10 cellular contexts compared by ENCODE assay signal in genomic region chr10:69361303-69361614, GRCh38. TPM values are rescaled to one million over a fixed set of nuclear protein-coding genes. Genes with fewer than 3 reads are reported as not detected.
DNase-seq lines count a peak whose midpoint lies in the region; ATAC-seq lines count a peak whose summit lies in the region.
"Had no signal": no experiment of that assay in that cellular context is flagged by ENCODE, and none has a peak within 500 bp of the region (broad histone marks: within the 10 kb centered on the region; RNA-seq: fewer than 3 reads in every experiment).

No MANE protein-coding gene starts in this region.

- H3K4me3 Mint-ChIP-seq in activated T-helper 2 cell treated with anti-CD3 and anti-CD28 coated beads, Interferon-gamma antibody, Interleukin-2, Interleukin-4, amounts not matched to agents 10 μg/mL and 5 μg/mL and 100 μg/mL, durations not matched to agents 14 hours and 24 hours and 36 hours (ENCODE audit: low read depth): no peak overlapping the region
- no peak overlapping the region for H3K4me3 Mint-ChIP-seq in immature natural killer cell

- H3K27me3 Mint-ChIP-seq in activated T-helper 2 cell treated with anti-CD3 and anti-CD28 coated beads, Interferon-gamma antibody, Interleukin-2, Interleukin-4, amounts not matched to agents 10 μg/mL and 5 μg/mL and 100 μg/mL, durations not matched to agents 14 hours and 24 hours and 36 hours (ENCODE audit: low read depth): no peaks in the 10 kb centered on the region
- peaks cover 0 to 3% (median 2%) of the 10 kb centered on the region in 3 donors for H3K27me3 Mint-ChIP-seq in immature natural killer cell (ENCODE audit: low read depth in 3 of 3)

- no peak overlapping the region for H3K9ac ChIP-seq in stomach smooth muscle (ENCODE audit: low read length in 2 of 2)

- ATAC-seq in GM19328 (IDR thresholded peaks at IDR 0.05; ENCODE audit: unreplicated experiment) (no peak), HG02610 (IDR thresholded peaks at IDR 0.05; ENCODE audit: unreplicated experiment) (no peak), GM18519 (IDR thresholded peaks at IDR 0.05; ENCODE audit: low FRiP score, unreplicated experiment) (no peak)

- peaks cover 56% of the 10 kb centered on the region for H3K36me3 Mint-ChIP-seq in activated T-helper 2 cell treated with anti-CD3 and anti-CD28 coated beads, Interferon-gamma antibody, Interleukin-2, Interleukin-4, amounts not matched to agents 10 μg/mL and 5 μg/mL and 100 μg/mL, durations not matched to agents 14 hours and 24 hours and 36 hours (ENCODE audit: low read depth)
- peaks cover 0 to 16% (median 5%) of the 10 kb centered on the region in 3 donors for H3K36me3 Mint-ChIP-seq in immature natural killer cell

- H3K4me3 ChIP-seq in stomach smooth muscle (ENCODE audit: low read length in 2 of 2): peak overlapping the region in 1 of 2 donors; percentile 35

- peak overlapping the region; percentile 2 for H3K27ac Mint-ChIP-seq in activated T-helper 2 cell treated with anti-CD3 and anti-CD28 coated beads, Interferon-gamma antibody, Interleukin-2, Interleukin-4, amounts not matched to agents 10 μg/mL and 5 μg/mL and 100 μg/mL, durations not matched to agents 14 hours and 24 hours and 36 hours
- peak overlapping the region in 4 of 6 donors; percentile 8 to 89 (median 38) for H3K27ac Mint-ChIP-seq in immature natural killer cell

- H3K27ac ChIP-seq in stomach smooth muscle (ENCODE audit: low read length): peak overlapping the region; percentile 85

- H3K27me3 ChIP-seq in stomach smooth muscle (ENCODE audit: control insufficient read depth in 1 of 2, insufficient read depth in 2 of 2, low read length in 2 of 2): no peaks in the 10 kb centered on the region

- H3K4me1 ChIP-seq in stomach smooth muscle (ENCODE audit: control insufficient read depth, insufficient read depth, low read length): peaks cover 52% of the 10 kb centered on the region

- H3K9me3 Mint-ChIP-seq in activated T-helper 2 cell treated with anti-CD3 and anti-CD28 coated beads, Interferon-gamma antibody, Interleukin-2, Interleukin-4, amounts not matched to agents 10 μg/mL and 5 μg/mL and 100 μg/mL, durations not matched to agents 14 hours and 24 hours and 36 hours: no peaks in the 10 kb centered on the region
- H3K9me3 Mint-ChIP-seq in immature natural killer cell: no peaks in the 10 kb centered on the region

- H3K4me1 Mint-ChIP-seq in activated T-helper 2 cell treated with anti-CD3 and anti-CD28 coated beads, Interferon-gamma antibody, Interleukin-2, Interleukin-4, amounts not matched to agents 10 μg/mL and 5 μg/mL and 100 μg/mL, durations not matched to agents 14 hours and 24 hours and 36 hours (ENCODE audit: low read depth): peaks cover 42% of the 10 kb centered on the region
- peaks cover 23 to 57% of the 10 kb centered on the region in 2 donors for H3K4me1 Mint-ChIP-seq in immature natural killer cell

- intact Hi-C loops in activated T-helper 2 cell treated with anti-CD3 and anti-CD28 coated beads, Interferon-gamma antibody, Interleukin-2, Interleukin-4, amounts not matched to agents 10 μg/mL and 5 μg/mL and 100 μg/mL, durations not matched to agents 14 hours and 24 hours and 36 hours (cut with micrococcal nuclease): no loop called here

- DNase-seq in NCI-H1092 treated with DMSO at 0.1 percent for 48 hours (lab: John Stamatoyannopoulos, UW) (peak; percentile 49), immature natural killer cell (no peak)
- no peak for DNase-seq in activated T-helper 2 cell treated with anti-CD3 and anti-CD28 coated beads, Interferon-gamma antibody, Interleukin-2, Interleukin-4, amounts not matched to agents 10 μg/mL and 5 μg/mL and 100 μg/mL, durations not matched to agents 14 hours and 24 hours and 36 hours (ENCODE audit: low spot score)
- DNase-seq: activated CD8-positive, alpha-beta memory T cell treated with anti-CD3 and anti-CD28 coated beads, Interleukin-2, amount 50 U/mL, for 4 hours had no signal

- H3K36me3 ChIP-seq in stomach smooth muscle (ENCODE audit: control insufficient read depth in 2 of 2, insufficient read depth in 2 of 2, low read length in 2 of 2): peaks cover 6 to 9% of the 10 kb centered on the region in 2 donors

- H3K9me3 ChIP-seq in stomach smooth muscle (ENCODE audit: control insufficient read depth in 2 of 2, low read length in 2 of 2): no peaks in the 10 kb centered on the region

RNA-seq across cellular contexts. Expression of gene TACR2, which starts 55.5 kb away (rescaled TPM):
- total RNA-seq in activated T-helper 2 cell treated with anti-CD3 and anti-CD28 coated beads, Interferon-gamma antibody, Interleukin-2, Interleukin-4, amounts not matched to agents 10 μg/mL and 5 μg/mL and 100 μg/mL, durations not matched to agents 14 hours and 24 hours and 36 hours: not detected in 2 replicates
- polyA plus RNA-seq in immature natural killer cell: under 1 TPM; 0.22 to 0.96 (median 0.26) TPM
- total RNA-seq: fibroblast of villous mesenchyme, NCI-H460 had no signal
